In the genomic region with DNA sequence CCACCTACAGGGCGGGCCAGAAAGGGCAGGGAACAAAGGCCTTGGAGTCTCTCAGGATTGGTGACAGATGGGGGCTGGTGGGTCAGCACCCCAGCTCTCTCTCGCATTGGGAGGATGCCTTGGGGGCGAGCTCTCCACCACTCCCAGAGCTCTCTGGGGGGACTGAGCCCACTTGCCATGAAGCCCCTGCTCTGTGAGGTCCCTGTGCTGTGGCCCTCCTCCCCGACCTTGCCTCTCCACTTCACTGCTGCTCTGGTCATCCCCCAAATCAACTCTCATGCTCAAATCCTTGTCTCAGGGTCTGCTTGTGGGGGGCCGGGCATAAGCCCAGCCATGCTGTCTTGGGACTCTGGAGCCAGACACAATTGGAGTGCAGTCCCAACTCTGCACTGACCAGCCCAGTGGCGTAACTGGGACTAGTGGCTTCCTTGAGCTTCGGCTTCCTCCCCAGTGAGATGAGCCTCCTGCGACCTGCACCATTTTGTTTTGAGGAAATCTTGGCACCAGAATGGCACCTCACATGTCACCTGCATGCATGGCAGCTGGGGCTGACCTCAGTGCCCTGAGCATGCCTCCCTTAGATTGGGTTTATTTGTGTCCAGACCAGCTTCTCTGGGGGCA, we compare ENCODE assay signal across 28 cellular contexts.
"Had no signal": no experiment of that assay in that cellular context is flagged by ENCODE, and none has a peak within 500 bp of the region (broad histone marks: within the 10 kb centered on the region; RNA-seq: fewer than 3 reads in every experiment).

No MANE protein-coding gene starts in this region.

- DNase-seq: activated CD4-positive, alpha-beta memory T cell treated with anti-CD3 and anti-CD28 coated beads for 36 hours; activated CD4-positive, alpha-beta T cell treated with anti-CD3 and anti-CD28 coated beads, Interleukin-2, amount 10 ng/mL, durations not matched to agents 24 days and 14 days; activated CD4-positive, CD25-positive, alpha-beta regulatory T cell treated with anti-CD3 and anti-CD28 coated beads, Interleukin-2, amount 50 U/mL, for 72 hours; activated CD8-positive, alpha-beta memory T cell treated with anti-CD3 and anti-CD28 coated beads, Interleukin-2, amount 50 U/mL, for 4 hours; activated gamma-delta T cell treated with Interleukin-2 at 50 U/mL for 16 hours; activated naive CD4-positive, alpha-beta T cell treated with anti-CD3 and anti-CD28 coated beads, Interleukin-2, amount 50 U/mL, for 16 hours; activated T-cell treated with anti-CD3 and anti-CD28 coated beads, Interleukin-2, amount 50 U/mL, for 1 hour; central memory CD4-positive, alpha-beta T cell; esophagus squamous epithelium; gastrocnemius medialis; glutamatergic neuron; left ventricle myocardium inferior; mesendoderm; mucosa of descending colon; occipital lobe; stimulated activated CD4-positive, alpha-beta T cell treated with anti-CD3 and anti-CD28 coated beads, Interleukin-2, amount 100 ng/mL, for 48 hours; stimulated activated naive CD4-positive, alpha-beta T cell treated with Interleukin-2 at 50 U/mL for 16 hours; T-helper 17 cell; T1000; testis; transverse colon had no signal

- H3K27me3 ChIP-seq: testis, transverse colon had no signal

- H3K9me3 ChIP-seq: breast epithelium, esophagus squamous epithelium, gastrocnemius medialis, left ventricle myocardium inferior, mucosa of descending colon, testis, transverse colon had no signal

- FAIRE-seq: islet of Langerhans, urothelium cell line had no signal

- H3K4me3 ChIP-seq: breast epithelium, esophagus squamous epithelium, gastrocnemius medialis, left ventricle myocardium inferior, lung, mucosa of descending colon, testis, transverse colon had no signal

- H3K36me3 Mint-ChIP-seq: activated CD4-positive, alpha-beta memory T cell treated with anti-CD3 and anti-CD28 coated beads for 36 hours had no signal

- H3K9me3 Mint-ChIP-seq: activated CD4-positive, alpha-beta memory T cell treated with anti-CD3 and anti-CD28 coated beads for 36 hours; activated CD4-positive, alpha-beta T cell treated with anti-CD3 and anti-CD28 coated beads, Interleukin-2, amount 10 ng/mL, durations not matched to agents 24 days and 14 days; activated T-helper 1 cell treated with anti-CD3 and anti-CD28 coated beads, Interleukin-12 subunit alpha, Interleukin-12 subunit beta, Interleukin-2, Interleukin-4 antibody, amounts not matched to agents 30 ng/mL and 10 ng/mL and 1 ng/mL, durations not matched to agents 14 hours and 24 hours and 36 hours; dendritic cell treated with granulocyte-macrophage colony-stimulating factor and Interleukin-4, amounts not matched to agents 40 ng/mL and 50 ng/mL, for 4 days had no signal

- H3K4me3 Mint-ChIP-seq: activated CD4-positive, alpha-beta memory T cell treated with anti-CD3 and anti-CD28 coated beads for 36 hours; activated CD4-positive, alpha-beta T cell treated with anti-CD3 and anti-CD28 coated beads, Interleukin-2, amount 10 ng/mL, durations not matched to agents 24 days and 14 days; activated T-helper 1 cell treated with anti-CD3 and anti-CD28 coated beads, Interleukin-12 subunit alpha, Interleukin-12 subunit beta, Interleukin-2, Interleukin-4 antibody, amounts not matched to agents 30 ng/mL and 10 ng/mL and 1 ng/mL, durations not matched to agents 14 hours and 24 hours and 36 hours; dendritic cell treated with granulocyte-macrophage colony-stimulating factor and Interleukin-4, amounts not matched to agents 40 ng/mL and 50 ng/mL, for 4 days; T-helper 17 cell had no signal

- H3K4me1 Mint-ChIP-seq: T-helper 17 cell had no signal

- H3K27ac Mint-ChIP-seq: activated CD4-positive, alpha-beta memory T cell treated with anti-CD3 and anti-CD28 coated beads for 36 hours; activated CD4-positive, alpha-beta T cell treated with anti-CD3 and anti-CD28 coated beads, Interleukin-2, amount 10 ng/mL, durations not matched to agents 24 days and 14 days; activated T-helper 1 cell treated with anti-CD3 and anti-CD28 coated beads, Interleukin-12 subunit alpha, Interleukin-12 subunit beta, Interleukin-2, Interleukin-4 antibody, amounts not matched to agents 30 ng/mL and 10 ng/mL and 1 ng/mL, durations not matched to agents 14 hours and 24 hours and 36 hours; dendritic cell treated with granulocyte-macrophage colony-stimulating factor and Interleukin-4, amounts not matched to agents 40 ng/mL and 50 ng/mL, for 4 days; T-helper 17 cell had no signal

- H3K36me3 ChIP-seq: breast epithelium, esophagus squamous epithelium, gastrocnemius medialis, left ventricle myocardium inferior, transverse colon had no signal

- H3K27ac ChIP-seq: breast epithelium, esophagus squamous epithelium, gastrocnemius medialis, left ventricle myocardium inferior, testis, transverse colon had no signal

- H3K4me1 ChIP-seq: breast epithelium, esophagus squamous epithelium, gastrocnemius medialis, left ventricle myocardium inferior, testis had no signal

- ATAC-seq: gastrocnemius medialis, mucosa of descending colon, right cardiac atrium, T-helper 17 cell had no signal
